ENCODE assay signal across 10 cellular contexts in genomic region chr6:81894788-81895221, GRCh38.
A peak's percentile ranks its signal among the peaks of the same experiment; 100 is the strongest.
DNase-seq lines count a peak whose midpoint lies in the region; ATAC-seq and TF ChIP-seq lines count a peak whose summit lies in the region.
"Had no signal": no experiment of that assay in that cellular context is flagged by ENCODE, and none has a peak within 500 bp of the region (broad histone marks: within the 10 kb centered on the region; RNA-seq: fewer than 3 reads in every experiment).

No MANE protein-coding gene starts in this region.

- H3K79me2 ChIP-seq in ACC112 (ENCODE audit: control insufficient read depth, insufficient read depth, low read length, unreplicated experiment), result no peaks in the 10 kb centered on the region

- DNase-seq in SK-MEL-5 (ENCODE audit: low read depth, low spot score), result peak; percentile 96
- no peak for DNase-seq in mucosa of gallbladder (ENCODE audit: low spot score)
- no peak for DNase-seq in AML-193 (lab: John Stamatoyannopoulos, UW)
- DNase-seq: effector CD8-positive, alpha-beta T cell; SW 1271 had no signal

- in situ Hi-C loops in SK-MEL-5 (cut with HindIII; ENCODE audit: low pct_unique_long_range_greater_than_20kb, low sequenced_read_pairs), result no loop called here

- 43 to 60% methylated on average over 4 of the region's 5 CpGs for WGBS in gastroesophageal sphincter (ENCODE audit: low coverage in 1 of 2), 2 donors

- H3K27ac ChIP-seq in ACC112 (ENCODE audit: low read depth, low read length), result peak overlapping the region; percentile 49
- peak overlapping the region in 3 of 4 donors; percentile 49 to 65 (median 60) for H3K27ac ChIP-seq in gastroesophageal sphincter

- no peak for TF ChIP-seq EP300 in gastroesophageal sphincter (IDR thresholded peaks at IDR 0.05)

- H3K36me3 ChIP-seq in ACC112 (ENCODE audit: insufficient read depth, low read length) (no peaks in the 10 kb centered on the region), gastroesophageal sphincter (no peaks in the 10 kb centered on the region), neuron (ENCODE audit: insufficient read depth, low read length) (no peaks in the 10 kb centered on the region)

- H3K4me1 ChIP-seq in ACC112 (ENCODE audit: control insufficient read depth, insufficient read depth, low read length, unreplicated experiment) (peaks cover 40% of the 10 kb centered on the region), gastroesophageal sphincter (peaks cover 0 to 18% (median 2%) of the 10 kb centered on the region in 3 donors), neuron (ENCODE audit: insufficient read depth, low read length) (peaks cover 22% of the 10 kb centered on the region)

- H3K9me3 ChIP-seq in gastroesophageal sphincter (no peaks in the 10 kb centered on the region), neuron (ENCODE audit: low read length) (no peaks in the 10 kb centered on the region)

- TF ChIP-seq POLR2A in gastroesophageal sphincter (IDR thresholded peaks at IDR 0.05), result no peak

- peak; percentile 30 for ATAC-seq in gastroesophageal sphincter
- no peak for ATAC-seq in GM19023 (IDR thresholded peaks at IDR 0.05; ENCODE audit: unreplicated experiment)
- ATAC-seq in GM18861 (IDR thresholded peaks at IDR 0.05; ENCODE audit: unreplicated experiment), result no peak

- TF ChIP-seq CTCF in gastroesophageal sphincter (IDR thresholded peaks at IDR 0.05), result no peak

- H3K4me3 ChIP-seq in ACC112 (ENCODE audit: low read depth, low read length) (peak overlapping the region; percentile 71), gastroesophageal sphincter (peak overlapping the region in 1 of 2 donors; percentile 21), neuron (ENCODE audit: low read length) (no peak overlapping the region)

- H2AFZ ChIP-seq in ACC112 (ENCODE audit: low read length, unreplicated experiment) (peak overlapping the region; percentile 89), neuron (ENCODE audit: low read depth, low read length) (peak overlapping the region; percentile 58)

- H3K27me3 ChIP-seq in ACC112 (ENCODE audit: insufficient read depth, low read length) (no peaks in the 10 kb centered on the region), gastroesophageal sphincter (no peaks in the 10 kb centered on the region), neuron (ENCODE audit: insufficient read depth, low read length) (no peaks in the 10 kb centered on the region)
